Comparison of ENCODE assay signal across 16 cellular contexts in the genomic region with DNA sequence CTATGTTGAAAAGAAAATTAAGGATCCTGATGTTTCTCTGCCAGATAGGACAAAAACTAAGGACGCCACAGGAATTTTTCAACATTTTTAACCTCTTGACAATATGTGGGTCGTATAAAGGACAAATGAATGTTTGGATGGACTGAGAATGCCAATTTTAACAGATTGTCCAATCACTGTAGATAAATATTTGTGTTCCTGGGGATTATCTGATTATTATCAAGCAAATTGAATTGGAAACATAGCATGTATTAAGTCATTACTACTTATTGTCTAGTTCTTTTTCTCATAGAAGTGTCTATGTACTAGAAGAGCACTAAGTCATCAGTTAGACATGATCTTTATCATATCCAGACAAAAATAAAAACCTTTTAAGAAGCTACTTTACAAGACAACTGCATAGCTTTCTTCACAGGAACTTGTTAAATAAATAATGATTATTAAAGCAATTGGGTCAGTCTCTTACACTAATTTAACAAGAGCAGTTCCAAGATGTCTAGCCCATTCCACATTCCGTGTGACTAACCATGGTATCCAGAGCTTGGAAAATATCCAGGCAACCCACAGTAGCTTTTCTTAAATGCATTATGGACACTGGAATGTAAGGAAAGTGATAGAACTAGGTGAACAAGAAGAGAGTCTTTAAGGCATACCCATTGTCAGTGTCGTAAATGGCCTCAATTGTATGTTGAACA.
DNase-seq lines count a peak whose midpoint lies in the region; ATAC-seq and TF ChIP-seq lines count a peak whose summit lies in the region.
"Had no signal": no experiment of that assay in that cellular context is flagged by ENCODE, and none has a peak within 500 bp of the region (broad histone marks: within the 10 kb centered on the region; RNA-seq: fewer than 3 reads in every experiment).

No MANE protein-coding gene starts in this region.

- H4K20me1 ChIP-seq in osteoblast (ENCODE audit: insufficient read depth, low read length): no peaks in the 10 kb centered on the region

- peak overlapping the region; percentile 24 for H3K27ac ChIP-seq in SJSA1
- peak overlapping the region; percentile 68 for H3K27ac ChIP-seq in osteoblast (ENCODE audit: low read depth, low read length)
- H3K27ac ChIP-seq: esophagus muscularis mucosa had no signal

- no peak overlapping the region for H3K4me3 ChIP-seq in SJSA1
- H3K4me3 ChIP-seq in fibroblast of mammary gland (ENCODE audit: control insufficient read depth, low read depth, low read length): no peak overlapping the region
- H3K4me3 ChIP-seq in osteoblast (ENCODE audit: insufficient read depth, low read length): no peak overlapping the region
- H3K4me3 ChIP-seq in mucosa of descending colon: no peak overlapping the region
- H3K4me3 ChIP-seq: esophagus muscularis mucosa had no signal

- intact Hi-C loops in mucosa of descending colon (cut with DNase I, micrococcal nuclease): no loop called here

- H3K4me1 ChIP-seq in SJSA1 (replicated peaks) (peaks cover 17% of the 10 kb centered on the region), osteoblast (ENCODE audit: insufficient read depth, low read length) (peaks cover 17% of the 10 kb centered on the region), mucosa of descending colon (ENCODE audit: low read depth) (no peaks in the 10 kb centered on the region)
- H3K4me1 ChIP-seq: esophagus muscularis mucosa had no signal

- no peak for ATAC-seq in GM18861 (IDR thresholded peaks at IDR 0.05; ENCODE audit: unreplicated experiment)
- ATAC-seq in GM19463 (IDR thresholded peaks at IDR 0.05; ENCODE audit: unreplicated experiment): no peak
- no peak for ATAC-seq in mucosa of descending colon
- ATAC-seq: activated T-helper 17 cell treated with anti-CD3 and anti-CD28 coated beads, Interleukin-2, amount 50 U/mL, for 72 hours; HepG2 had no signal

- H3K4me2 ChIP-seq in osteoblast (ENCODE audit: insufficient read depth, low read length): peak overlapping the region; percentile 42

- H3K27me3 ChIP-seq in SJSA1 (replicated peaks) (no peaks in the 10 kb centered on the region), osteoblast (ENCODE audit: insufficient read depth, low read length) (no peaks in the 10 kb centered on the region)
- H3K27me3 ChIP-seq: esophagus muscularis mucosa had no signal

- no peaks in the 10 kb centered on the region for H3K79me2 ChIP-seq in osteoblast (ENCODE audit: insufficient read depth, low read length)

- H3K36me3 ChIP-seq in SJSA1 (no peaks in the 10 kb centered on the region), osteoblast (ENCODE audit: insufficient read depth, low read length) (no peaks in the 10 kb centered on the region), mucosa of descending colon (ENCODE audit: low read depth) (no peaks in the 10 kb centered on the region)
- H3K36me3 ChIP-seq: esophagus muscularis mucosa had no signal

- H3K9me3 ChIP-seq in SJSA1 (replicated peaks) (no peaks in the 10 kb centered on the region), osteoblast (ENCODE audit: low read depth, low read length) (no peaks in the 10 kb centered on the region), mucosa of descending colon (no peaks in the 10 kb centered on the region)
- H3K9me3 ChIP-seq: esophagus muscularis mucosa had no signal

- DNase-seq in EH (ENCODE audit: low read depth) (peak; percentile 96), SJSA1 (ENCODE audit: low read depth in 1 of 2, low spot score in 2 of 2) (peak; percentile 47 to 54), fibroblast of mammary gland (ENCODE audit: low read depth) (peak; percentile 81), osteoblast (ENCODE audit: insufficient read length, low spot score, missing footprints) (peak; percentile 38), CD1c-positive myeloid dendritic cell (ENCODE audit: extremely low spot score) (no peak), mucosa of descending colon (no peak)
- DNase-seq: activated B cell treated with CpG ODN at 0.5 μM for 24 hours, C1 segment of cervical spinal cord, DMS79, NCI-H526 treated with DMSO at 0.1 percent for 48 hours, T-helper 1 cell had no signal

- H2AFZ ChIP-seq in osteoblast (ENCODE audit: low read length): no peak overlapping the region

- TF ChIP-seq CTCF in fibroblast of mammary gland (conservative IDR thresholded peaks at IDR 0.05; ENCODE audit: control insufficient read depth, insufficient read depth, low read depth, low read length) (no peak), osteoblast (IDR thresholded peaks at IDR 0.05; ENCODE audit: extremely low read depth, low read depth, low read length) (no peak), mucosa of descending colon (IDR thresholded peaks at IDR 0.05) (no peak)

Comparison
In these comparisons a context has a peak if more than half of its experiments do, and no peak if none do; other contexts are left out.
1. DNase-seq: peak in EH (single experiment), SJSA1 (2 of 2), fibroblast of mammary gland (single experiment) and osteoblast (single experiment); none in CD1c-positive myeloid dendritic cell (single experiment) and mucosa of descending colon (0 of 3).